8 cellular contexts compared by ENCODE assay signal in genomic region chr10:63713191-63714144, GRCh38.
DNase-seq lines count a peak whose midpoint lies in the region; ATAC-seq, FAIRE-seq and TF ChIP-seq lines count a peak whose summit lies in the region.

No MANE protein-coding gene starts in this region.

- no peak for FAIRE-seq in A549 (lab: Jason Lieb, UNC)
- no peak for FAIRE-seq in HTR-8/SVneo (lab: Jason Lieb, UNC)

- H3K36me3 ChIP-seq in liver (ENCODE audit: control insufficient read depth in 4 of 4, insufficient read depth in 3 of 4, low read depth in 1 of 4, low read length in 3 of 4) (no peaks in the 10 kb centered on the region), transverse colon (no peaks in the 10 kb centered on the region)

- H3K4me2 ChIP-seq in A549: peak overlapping the region; percentile 70

- CTCF ChIA-PET in A549 (lab: Yijun Ruan, JAX): interaction anchor here (0.6 to 3.3 kb wide), 6 partner anchors 10 to 1626 kb away, joined by 3 to 22 read pairs (median 5); no protein-coding TSS in a partner anchor

- in situ Hi-C loops in transverse colon (cut with MboI; ENCODE audit: low pct_ligation_motif_present in 1 of 4, low pct_unique_long_range_greater_than_20kb in 1 of 4, low sequenced_read_pairs in 3 of 4): loop anchor here (5.0 to 25.0 kb wide), 3 partner anchors 79 to 501 kb away; no protein-coding TSS in a partner anchor

- TF ChIP-seq EP300 in A549 (IDR thresholded peaks at IDR 0.05): no peak
- TF ChIP-seq EP300 in transverse colon (IDR thresholded peaks at IDR 0.05; ENCODE audit: low read depth): peak; percentile 44

- TF ChIP-seq CTCF in A549 (IDR thresholded peaks at IDR 0.05) (no peak), liver (IDR thresholded peaks at IDR 0.05; ENCODE audit: low read depth, low read length, missing input control) (no peak), transverse colon (IDR thresholded peaks at IDR 0.05) (no peak)

- POLR2A ChIA-PET in A549 (lab: Yijun Ruan, JAX): interaction anchor here (3.2 kb wide), 1 partner anchor 83 kb away, joined by 23 read pairs; no protein-coding TSS in a partner anchor

- peaks cover 40% of the 10 kb centered on the region for H3K4me1 ChIP-seq in A549
- peaks cover 11 to 49% (median 40%) of the 10 kb centered on the region in 4 donors for H3K4me1 ChIP-seq in liver (ENCODE audit: control insufficient read depth in 4 of 4, insufficient read depth in 4 of 4, low read length in 3 of 4)
- peaks cover 27 to 50% (median 36%) of the 10 kb centered on the region in 4 donors for H3K4me1 ChIP-seq in transverse colon

- no peak overlapping the region for H3K4me3 ChIP-seq in A549
- H3K4me3 ChIP-seq in liver (ENCODE audit: low read depth in 1 of 3, low read length in 3 of 3): no peak overlapping the region
- no peak overlapping the region for H3K4me3 ChIP-seq in transverse colon

- intact Hi-C loops in transverse colon (cut with DNase I; ENCODE audit: low total_unique reads): loop anchor here (5.0 kb wide), 1 partner anchor 86 kb away; no protein-coding TSS in a partner anchor

- TF ChIP-seq RAD21 in A549 (conservative IDR thresholded peaks at IDR 0.05 in 1 of 2, IDR thresholded peaks at IDR 0.05 in 1 of 2): no peak
- peak; percentile 31 to 59 for TF ChIP-seq RAD21 in liver (IDR thresholded peaks at IDR 0.05)

- H3K9ac ChIP-seq in liver (ENCODE audit: low read depth in 1 of 2, low read length in 2 of 2): peak overlapping the region in 1 of 2 donors; percentile 11

- TF ChIP-seq POLR2A in A549 (IDR thresholded peaks at IDR 0.05; ENCODE audit: low read length) (no peak), transverse colon (IDR thresholded peaks at IDR 0.05) (no peak)

- H3K9me3 ChIP-seq in A549 (no peaks in the 10 kb centered on the region), liver (ENCODE audit: control insufficient read depth in 4 of 4, low read length in 3 of 4) (no peaks in the 10 kb centered on the region), transverse colon (no peaks in the 10 kb centered on the region)

- peak overlapping the region; percentile 74 to 76 for H3K27ac ChIP-seq in A549
- peak overlapping the region; percentile 44 for H3K27ac ChIP-seq in caudate nucleus (ENCODE audit: low read depth, low read length)
- peak overlapping the region; percentile 84 to 86 for H3K27ac ChIP-seq in liver (ENCODE audit: low read depth in 1 of 2, low read length in 2 of 2)
- H3K27ac ChIP-seq in transverse colon: peak overlapping the region; percentile 82 to 89 (median 86)

- H3K27me3 ChIP-seq in liver (ENCODE audit: control insufficient read depth in 4 of 4, insufficient read depth in 4 of 4, low read length in 3 of 4) (no peaks in the 10 kb centered on the region), transverse colon (no peaks in the 10 kb centered on the region)

- ATAC-seq in A549: peak in 1 of 2 experiments; percentile 19; a peak in 1 of 6 replicates

- WGBS in A549 (ENCODE audit: missing lambda C conversion rate): 59% methylated on average over 7 of the region's 7 CpGs
- WGBS in liver: 38% methylated on average over 7 of the region's 7 CpGs
- 33 to 37% methylated on average over 7 of the region's 7 CpGs for WGBS in transverse colon (ENCODE audit: low coverage in 1 of 2), 2 donors

- DNase-seq in A549 (ENCODE audit: low read depth in 1 of 2, low spot score in 1 of 2): peak in 1 of 2 experiments; percentile 46
- DNase-seq in NCI-H146 (lab: John Stamatoyannopoulos, UW): peak; percentile 48
- peak in 14 of 61 donors; percentile 8 to 62 (median 22) for DNase-seq in caudate nucleus (lab: John Stamatoyannopoulos, UW)
- DNase-seq in transverse colon: peak; percentile 79
- DNase-seq in stimulated activated CD4-positive, alpha-beta T cell treated with anti-CD3 and anti-CD28 coated beads, Interleukin-1b, Interleukin-23, amount 100 ng/mL, for 48 hours: no peak
- DNase-seq in HTR-8/SVneo (ENCODE audit: insufficient read length, low spot score): no peak
- no peak for DNase-seq in activated CD8-positive, alpha-beta memory T cell treated with anti-CD3 and anti-CD28 coated beads, Interleukin-2, amount 50 U/mL, for 4 hours

TF ChIP-seq in A549, 52 proteins besides CTCF, POLR2A, EP300 and RAD21:
- TF ChIP-seq MAFK (IDR thresholded peaks at IDR 0.05; ENCODE audit: partially characterized antibody): peak; percentile 45
- TF ChIP-seq ZC3H11A (IDR thresholded peaks at IDR 0.05): no peak

TF ChIP-seq in liver, 16 proteins besides CTCF, POLR2A, EP300 and RAD21:
- peak; percentile 50 for TF ChIP-seq NR2F2 (IDR thresholded peaks at IDR 0.05)
- peak; percentile 44 to 56 for TF ChIP-seq HNF4A (conservative IDR thresholded peaks at IDR 0.05)
- TF ChIP-seq REST (IDR thresholded peaks at IDR 0.05): no peak
- TF ChIP-seq SP1 (IDR thresholded peaks at IDR 0.05): peak; percentile 61
- TF ChIP-seq GABPA (IDR thresholded peaks at IDR 0.05 in 1 of 2, conservative IDR thresholded peaks at IDR 0.05 in 1 of 2): no peak
- TF ChIP-seq HNF4G (IDR thresholded peaks at IDR 0.05): peak; percentile 18
- peak; percentile 41 to 47 for TF ChIP-seq RXRA (IDR thresholded peaks at IDR 0.05)

Comparison
In these comparisons a context has a peak if more than half of its experiments do, and no peak if none do; other contexts are left out.
1. DNase-seq: peak in NCI-H146 (single experiment) and transverse colon (single experiment); none in stimulated activated CD4-positive, alpha-beta T cell treated with anti-CD3 and anti-CD28 coated beads, Interleukin-1b, Interleukin-23, amount 100 ng/mL, for 48 hours (single experiment), HTR-8/SVneo (single experiment) and activated CD8-positive, alpha-beta memory T cell treated with anti-CD3 and anti-CD28 coated beads, Interleukin-2, amount 50 U/mL, for 4 hours (single experiment).
2. Peak in every context shown above with its lines, with median percentiles within 50 percentile points of each other: H3K27ac ChIP-seq.